In the genomic region with DNA sequence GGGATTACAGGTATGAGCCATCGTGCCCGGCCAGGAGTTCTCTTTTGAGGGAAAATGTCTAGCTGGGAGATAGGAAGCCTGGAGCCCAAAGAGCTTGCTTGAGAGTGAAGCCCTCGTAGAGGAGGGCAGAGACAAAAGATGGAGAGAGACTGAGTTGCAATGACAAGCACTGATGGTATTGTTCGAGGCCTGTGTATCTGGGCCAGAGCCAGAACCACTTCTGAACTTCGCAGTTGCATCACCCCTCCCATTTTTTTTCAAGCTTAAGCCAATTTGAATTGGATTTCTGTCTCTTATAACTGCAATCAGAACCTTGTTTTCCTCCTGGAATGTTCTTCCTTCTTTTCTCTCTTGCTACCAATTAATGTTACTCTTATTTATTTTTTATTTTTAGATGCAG, we compare ENCODE assay signal across 16 cellular contexts.
A peak's percentile ranks its signal among the peaks of the same experiment; 100 is the strongest.
DNase-seq lines count a peak whose midpoint lies in the region; ATAC-seq, FAIRE-seq and TF ChIP-seq lines count a peak whose summit lies in the region.
"Had no signal": no experiment of that assay in that cellular context is flagged by ENCODE, and none has a peak within 500 bp of the region (broad histone marks: within the 10 kb centered on the region; RNA-seq: fewer than 3 reads in every experiment).

No MANE protein-coding gene starts in this region.

- H3K27me3 ChIP-seq in MG63 (no peaks in the 10 kb centered on the region), H1 (replicated peaks in 1 of 4; ENCODE audit: control insufficient read depth in 3 of 4, extremely low read depth in 1 of 4, insufficient read depth in 3 of 4, low read length in 3 of 4) (no peaks in the 10 kb centered on the region; a peak in 1 of 7 replicates), right cardiac atrium (ENCODE audit: control insufficient read depth, insufficient read depth) (no peaks in the 10 kb centered on the region), thoracic aorta (replicated peaks; ENCODE audit: insufficient read depth) (no peaks in the 10 kb centered on the region)
- H3K27me3 ChIP-seq: BLaER1 treated with 17β-estradiol and CSF1 and Interleukin-3, amounts not matched to agents 10 nM and 100 nM had no signal

- FAIRE-seq in H1 (lab: Jason Lieb, UNC), result no peak

- DNase-seq in MG63, result peak; percentile 69
- no peak for DNase-seq in H1 (ENCODE audit: low read depth in 1 of 2, low spot score in 2 of 2)
- peak in 2 of 3 donors; percentile 55 to 72 for DNase-seq in right cardiac atrium
- no peak for DNase-seq in thoracic aorta (ENCODE audit: low spot score)
- no peak for DNase-seq in CD1c-positive myeloid dendritic cell (ENCODE audit: extremely low spot score)
- no peak for DNase-seq in GM19238 (ENCODE audit: insufficient read length, low spot score)
- no peak for DNase-seq in ACHN
- no peak for DNase-seq in DMS79 (lab: John Stamatoyannopoulos, UW)
- DNase-seq: activated CD4-positive, alpha-beta memory T cell treated with anti-CD3 and anti-CD28 coated beads for 36 hours; activated naive CD4-positive, alpha-beta T cell treated with anti-CD3 and anti-CD28 coated beads for 36 hours; activated T-cell treated with anti-CD3 and anti-CD28 coated beads, Interleukin-2, amount 50 U/mL, for 1 hour; aorta; SHP77; stimulated activated CD4-positive, alpha-beta T cell treated with anti-CD3 and anti-CD28 coated beads, Interleukin-2, amount 100 ng/mL, for 48 hours; WERI-Rb-1 had no signal

- H2BK20ac ChIP-seq in H1 (ENCODE audit: low read length), result 0 out of 2 replicates have a peak overlapping the region, but pooled peaks have one; percentile 34

- no peaks in the 10 kb centered on the region for H3K23me2 ChIP-seq in H1 (ENCODE audit: low read depth, low read length)

- H3K9me3 ChIP-seq in MG63 (peaks cover 11% of the 10 kb centered on the region), H1 (ENCODE audit: insufficient read depth in 2 of 2, low read depth in 1 of 2, low read length in 1 of 2) (no peaks in the 10 kb centered on the region), right cardiac atrium (ENCODE audit: control insufficient read depth, low read length) (no peaks in the 10 kb centered on the region), thoracic aorta (no peaks in the 10 kb centered on the region)

- no peak overlapping the region for H2BK120ac ChIP-seq in H1 (replicated peaks; ENCODE audit: low read depth, low read length)

- no peak overlapping the region for H3K23ac ChIP-seq in H1 (ENCODE audit: insufficient read length)

- no peak overlapping the region for H4K91ac ChIP-seq in H1 (replicated peaks; ENCODE audit: insufficient read length, low read length)

- no peak overlapping the region for H3K4ac ChIP-seq in H1 (replicated peaks; ENCODE audit: insufficient read length, low read depth, low read length)

- no peak for TF ChIP-seq EP300 in H1 (IDR thresholded peaks at IDR 0.05; ENCODE audit: borderline replicate concordance in 1 of 2, low read depth in 2 of 2, low read length in 2 of 2)

- H3K9ac ChIP-seq in H1 (replicated peaks in 1 of 4; ENCODE audit: extremely low read depth in 1 of 4, low read depth in 3 of 4, low read length in 3 of 4), result no peak overlapping the region
- H3K9ac ChIP-seq: BLaER1 treated with 17β-estradiol and CSF1 and Interleukin-3, amounts not matched to agents 10 nM and 100 nM had no signal

- no peak overlapping the region for H3K4me2 ChIP-seq in H1 (ENCODE audit: insufficient read depth in 1 of 2, low read depth in 2 of 2, low read length in 2 of 2)
- H3K4me2 ChIP-seq: BLaER1 treated with 17β-estradiol and CSF1 and Interleukin-3, amounts not matched to agents 10 nM and 100 nM had no signal

- no peak overlapping the region for H4K8ac ChIP-seq in H1 (ENCODE audit: extremely low read depth, insufficient read depth, low read length)

- H3K79me1 ChIP-seq in H1 (ENCODE audit: low read depth, low read length), result no peaks in the 10 kb centered on the region

- TF ChIP-seq POLR2A in H1 (IDR thresholded peaks at IDR 0.05; ENCODE audit: control extremely low read depth in 1 of 2, low read depth in 2 of 2, low read length in 2 of 2), result no peak

- no peak overlapping the region for H2BK15ac ChIP-seq in H1 (ENCODE audit: low read length)

- H2BK12ac ChIP-seq in H1 (ENCODE audit: low read depth, low read length), result no peak overlapping the region

- no peak overlapping the region for H2AFZ ChIP-seq in H1 (ENCODE audit: low read length)

- no peak overlapping the region for H3K18ac ChIP-seq in H1 (ENCODE audit: extremely low read depth, low read length)

- CTCF ChIA-PET in H1 (lab: Charles Lee; ENCODE audit: partially characterized antibody), result interaction anchor here (0.8 to 5.5 kb wide), 7 partner anchors 10 to 142 kb away, joined by 3 to 21 read pairs (median 4); no protein-coding TSS in a partner anchor

- no peaks in the 10 kb centered on the region for H3K79me2 ChIP-seq in H1 (ENCODE audit: control insufficient read depth in 1 of 2, insufficient read depth in 2 of 2, low read length in 2 of 2)

- ATAC-seq in right cardiac atrium, result peak; percentile 36 to 53
- no peak for ATAC-seq in thoracic aorta (ENCODE audit: insufficient number of reproducible peaks, low FRiP score, low read depth)

- no peak overlapping the region for H3K27ac ChIP-seq in H1 (ENCODE audit: low read depth, low read length)
- H3K27ac ChIP-seq in right cardiac atrium (ENCODE audit: low read length), result no peak overlapping the region
- H3K27ac ChIP-seq in thoracic aorta, result peak overlapping the region; percentile 90 to 96
- H3K27ac ChIP-seq: BLaER1 treated with 17β-estradiol and CSF1 and Interleukin-3, amounts not matched to agents 10 nM and 100 nM; WERI-Rb-1 had no signal

- no peak overlapping the region for H3K4me3 ChIP-seq in MG63
- H3K4me3 ChIP-seq in H1 (ENCODE audit: extremely low read depth in 1 of 4, insufficient read depth in 2 of 4, low read depth in 3 of 4, low read length in 4 of 4), result no peak overlapping the region
- no peak overlapping the region for H3K4me3 ChIP-seq in right cardiac atrium (ENCODE audit: low read length)
- H3K4me3 ChIP-seq in thoracic aorta, result no peak overlapping the region
- H3K4me3 ChIP-seq: BLaER1 treated with 17β-estradiol and CSF1 and Interleukin-3, amounts not matched to agents 10 nM and 100 nM had no signal

- no peaks in the 10 kb centered on the region for H4K20me1 ChIP-seq in H1 (replicated peaks in 1 of 2; ENCODE audit: control insufficient read depth in 1 of 2, insufficient read depth in 2 of 2, low read length in 2 of 2)
- H4K20me1 ChIP-seq: BLaER1 treated with 17β-estradiol and CSF1 and Interleukin-3, amounts not matched to agents 10 nM and 100 nM had no signal

- POLR2A ChIA-PET in H1 (lab: Charles Lee; ENCODE audit: partially characterized antibody), result no interaction called here

- H2BK5ac ChIP-seq in H1 (ENCODE audit: low read depth, low read length), result no peak overlapping the region

- intact Hi-C loops in right cardiac atrium (cut with DNase I), result no loop called here

- TF ChIP-seq CTCF in H1 (IDR thresholded peaks at IDR 0.05; ENCODE audit: control extremely low read depth in 1 of 3, insufficient read depth in 1 of 3, low read depth in 1 of 3, low read length in 3 of 3) (no peak), thoracic aorta (IDR thresholded peaks at IDR 0.05) (no peak)

- peaks cover 0 to 6% (median 0%) of the 10 kb centered on the region in 4 experiments; a peak in 2 of 7 replicates for H3K4me1 ChIP-seq in H1 (replicated peaks in 1 of 4; ENCODE audit: control insufficient read depth in 3 of 4, insufficient read depth in 4 of 4, low read length in 3 of 4)
- H3K4me1 ChIP-seq in right cardiac atrium (ENCODE audit: control insufficient read depth, insufficient read depth, low read length), result peaks cover 9% of the 10 kb centered on the region
- peaks cover 19 to 43% of the 10 kb centered on the region in 2 donors for H3K4me1 ChIP-seq in thoracic aorta (ENCODE audit: control insufficient read depth in 1 of 2, low read depth in 2 of 2)
- H3K4me1 ChIP-seq: BLaER1 treated with 17β-estradiol and CSF1 and Interleukin-3, amounts not matched to agents 10 nM and 100 nM had no signal

- H3K36me3 ChIP-seq in MG63 (peaks cover 38% of the 10 kb centered on the region), H1 (ENCODE audit: control insufficient read depth in 2 of 4, insufficient read depth in 4 of 4, low read length in 3 of 4) (no peaks in the 10 kb centered on the region), thoracic aorta (no peaks in the 10 kb centered on the region)
- H3K36me3 ChIP-seq: BLaER1 treated with 17β-estradiol and CSF1 and Interleukin-3, amounts not matched to agents 10 nM and 100 nM had no signal

- no peak overlapping the region for H4K5ac ChIP-seq in H1 (ENCODE audit: insufficient read length, low read depth, low read length)

- no peak for TF ChIP-seq RAD21 in H1 (IDR thresholded peaks at IDR 0.05 in 1 of 2, conservative IDR thresholded peaks at IDR 0.05 in 1 of 2; ENCODE audit: low read depth in 2 of 2, low read length in 2 of 2)

- in situ Hi-C loops in ACHN (cut with HindIII; ENCODE audit: low pct_ligation_motif_present, low pct_unique_long_range_greater_than_20kb, low sequenced_read_pairs), result no loop called here

- no peak overlapping the region for H3K14ac ChIP-seq in H1 (ENCODE audit: insufficient read length)

- no peak overlapping the region for H2AK5ac ChIP-seq in H1 (ENCODE audit: low read depth, low read length)

- no peak overlapping the region for H3K56ac ChIP-seq in H1 (replicated peaks; ENCODE audit: insufficient read length, low read depth, low read length)

- 94% methylated on average over 5 of the region's 5 CpGs; no CpG with 5 or more reads in 1 of the 2 experiments for WGBS in H1 (ENCODE audit: extremely low coverage in 1 of 2, insufficient coverage in 1 of 2, insufficient read length in 1 of 2, insufficient replicate concordance in 2 of 2, low coverage in 1 of 2, low lambda C conversion rate in 2 of 2, missing lambda C conversion rate in 1 of 2), 2 experiments
- WGBS in right cardiac atrium, result 38% methylated on average over 5 of the region's 5 CpGs

TF ChIP-seq in H1, 55 proteins besides CTCF, POLR2A, EP300 and RAD21:
- no peak for TF ChIP-seq EZH2 (IDR thresholded peaks at IDR 0.05; ENCODE audit: low read depth, low read length, severe bottlenecking)
- TF ChIP-seq CEBPB (IDR thresholded peaks at IDR 0.05; ENCODE audit: low read depth, low read length), result no peak
TF ChIP-seq in H1: peak in this region for 0.

Comparison
In these comparisons a context has a peak if more than half of its experiments do, and no peak if none do; other contexts are left out.
1. DNase-seq: peak in MG63 (single experiment) and right cardiac atrium (2 of 3); none in H1 (0 of 2), thoracic aorta (single experiment), CD1c-positive myeloid dendritic cell (single experiment), GM19238 (single experiment), ACHN (single experiment) and DMS79 (single experiment).
2. H3K27ac ChIP-seq: peak in thoracic aorta (2 of 2); none in H1 (single experiment) and right cardiac atrium (single experiment).